ENCODE assay signal across 1 cellular context in genomic region chr7:2215851-2216250, GRCh38.
TF ChIP-seq lines count a peak whose summit lies in the region.

No MANE protein-coding gene starts in this region.

TF ChIP-seq in K562, 482 proteins besides CTCF, POLR2A, EP300 and RAD21:
- 0 out of 2 replicates have a peak, but pooled peaks have one; percentile 11 for TF ChIP-seq RBFOX2 (IDR thresholded peaks at IDR 0.05; ENCODE audit: low read depth, low read length)
- no peak for TF ChIP-seq ELF2 (CRISPR knock-in tag; IDR thresholded peaks at IDR 0.05)
